ENCODE assay signal across 27 cellular contexts in the genomic region with DNA sequence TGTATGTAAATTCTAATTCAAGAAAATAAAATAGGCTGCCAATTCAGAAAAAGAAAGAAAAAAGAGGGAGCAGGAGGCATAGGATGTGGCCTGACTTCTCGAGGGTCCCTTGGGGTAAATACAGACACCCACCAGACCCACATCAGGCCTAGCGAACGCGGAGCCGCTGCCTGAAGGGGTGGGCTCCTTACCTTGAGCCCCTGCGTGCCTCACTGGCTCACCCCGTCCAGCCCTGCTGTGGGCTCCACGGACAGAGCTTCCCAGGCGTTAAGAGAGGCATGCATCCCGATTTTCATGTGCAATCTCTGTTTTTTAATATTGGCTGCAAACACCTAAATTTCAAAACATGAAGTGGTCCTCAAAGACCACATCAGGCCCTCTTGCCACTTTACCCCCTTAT.
DNase-seq lines count a peak whose midpoint lies in the region; ATAC-seq, FAIRE-seq and TF ChIP-seq lines count a peak whose summit lies in the region.
"Had no signal": no experiment of that assay in that cellular context is flagged by ENCODE, and none has a peak within 500 bp of the region (broad histone marks: within the 10 kb centered on the region; RNA-seq: fewer than 3 reads in every experiment).

No MANE protein-coding gene starts in this region.

- H3K36me3 ChIP-seq in H1 (ENCODE audit: control insufficient read depth in 2 of 4, insufficient read depth in 4 of 4, low read length in 3 of 4) (no peaks in the 10 kb centered on the region), thoracic aorta (no peaks in the 10 kb centered on the region), Caco-2 (ENCODE audit: control insufficient read depth, insufficient read depth, low read length) (no peaks in the 10 kb centered on the region)
- H3K36me3 ChIP-seq: BE2C, BLaER1 had no signal

- no peak overlapping the region for H4K8ac ChIP-seq in H1 (ENCODE audit: extremely low read depth, insufficient read depth, low read length)

- H3K27ac ChIP-seq in H1 (ENCODE audit: low read depth, low read length) (no peak overlapping the region), thoracic aorta (peak overlapping the region; percentile 45 to 54)
- H3K27ac ChIP-seq: BLaER1 had no signal

- ATAC-seq in sciatic nerve (no peak), thoracic aorta (ENCODE audit: insufficient number of reproducible peaks, low FRiP score, low read depth) (no peak)
- no peak for ATAC-seq in activated CD8-positive, alpha-beta T cell treated with anti-CD3 and anti-CD28 coated beads, Interleukin-2, amount 10 ng/mL, durations not matched to agents 7 days and 5 days
- ATAC-seq: GM12878 had no signal

- no peak for FAIRE-seq in H1 (lab: Jason Lieb, UNC)
- FAIRE-seq: A204.1, D721Med, G401.6, GM12878, GM12892, GM18507 had no signal

- TF ChIP-seq RAD21 in H1 (IDR thresholded peaks at IDR 0.05 in 1 of 2, conservative IDR thresholded peaks at IDR 0.05 in 1 of 2; ENCODE audit: low read depth in 2 of 2, low read length in 2 of 2) = no peak

- peaks cover 2 to 10% (median 4%) of the 10 kb centered on the region in 4 experiments; a peak in 5 of 7 replicates for H3K4me1 ChIP-seq in H1 (replicated peaks in 1 of 4; ENCODE audit: control insufficient read depth in 3 of 4, insufficient read depth in 4 of 4, low read length in 3 of 4)
- peaks cover 19 to 67% of the 10 kb centered on the region in 2 donors for H3K4me1 ChIP-seq in thoracic aorta (ENCODE audit: control insufficient read depth in 1 of 2, low read depth in 2 of 2)
- no peaks in the 10 kb centered on the region for H3K4me1 ChIP-seq in Caco-2
- H3K4me1 ChIP-seq: BE2C had no signal

- no peak overlapping the region for H3K9ac ChIP-seq in H1 (replicated peaks in 1 of 4; ENCODE audit: extremely low read depth in 1 of 4, low read depth in 3 of 4, low read length in 3 of 4)
- H3K9ac ChIP-seq: BLaER1 had no signal

- H2BK12ac ChIP-seq in H1 (ENCODE audit: low read depth, low read length) = no peak overlapping the region

- H3K79me1 ChIP-seq in H1 (ENCODE audit: low read depth, low read length) = no peaks in the 10 kb centered on the region; the same call in 1 of the 2 replicates

- H2AFZ ChIP-seq in H1 (ENCODE audit: low read length) = no peak overlapping the region

- TF ChIP-seq CTCF in H1 (IDR thresholded peaks at IDR 0.05; ENCODE audit: control extremely low read depth in 1 of 3, insufficient read depth in 1 of 3, low read depth in 1 of 3, low read length in 3 of 3) (no peak), thoracic aorta (IDR thresholded peaks at IDR 0.05) (no peak), GM10248 (IDR thresholded peaks at IDR 0.05; ENCODE audit: control extremely low read depth, extremely low read depth, low read depth, missing control alignments) (no peak), Caco-2 (IDR thresholded peaks at IDR 0.05; ENCODE audit: insufficient read depth in 1 of 2, low read depth in 1 of 2, low read length in 1 of 2, severe bottlenecking in 1 of 2, unreplicated experiment in 1 of 2) (no peak)

- no peak overlapping the region for H3K4ac ChIP-seq in H1 (replicated peaks; ENCODE audit: insufficient read length, low read depth, low read length)

- no peak overlapping the region for H2BK120ac ChIP-seq in H1 (replicated peaks; ENCODE audit: low read depth, low read length)

- H3K27me3 ChIP-seq in H1 (replicated peaks in 1 of 4; ENCODE audit: control insufficient read depth in 3 of 4, extremely low read depth in 1 of 4, insufficient read depth in 3 of 4, low read length in 3 of 4) (no peaks in the 10 kb centered on the region), thoracic aorta (replicated peaks; ENCODE audit: insufficient read depth) (no peaks in the 10 kb centered on the region), Caco-2 (replicated peaks; ENCODE audit: control insufficient read depth, insufficient read depth, low read length) (no peaks in the 10 kb centered on the region; the same call in 1 of the 2 replicates)
- H3K27me3 ChIP-seq: BE2C, BLaER1 had no signal

- H3K9me3 ChIP-seq in H1 (ENCODE audit: insufficient read depth in 2 of 2, low read depth in 1 of 2, low read length in 1 of 2) (0 out of 4 replicates have a peak, but pooled peaks cover 0 to 2% of the 10 kb centered on the region in 2 experiments), thoracic aorta (no peaks in the 10 kb centered on the region), Caco-2 (no peaks in the 10 kb centered on the region)
- H3K9me3 ChIP-seq: BE2C, BLaER1 had no signal

- 92% methylated on average over 10 of the region's 10 CpGs; no CpG with 5 or more reads in 1 of the 2 experiments for WGBS in H1 (ENCODE audit: extremely low coverage in 1 of 2, insufficient coverage in 1 of 2, insufficient read length in 1 of 2, insufficient replicate concordance in 2 of 2, low coverage in 1 of 2, low lambda C conversion rate in 2 of 2, missing lambda C conversion rate in 1 of 2), 2 experiments

- no peaks in the 10 kb centered on the region for H3K9me3 Mint-ChIP-seq in activated CD8-positive, alpha-beta T cell treated with anti-CD3 and anti-CD28 coated beads, Interleukin-2, amount 10 ng/mL, durations not matched to agents 7 days and 5 days (ENCODE audit: insufficient read depth)
- H3K9me3 Mint-ChIP-seq in Caco-2 (ENCODE audit: unreplicated experiment) = no peaks in the 10 kb centered on the region

- no peak overlapping the region for H3K56ac ChIP-seq in H1 (replicated peaks; ENCODE audit: insufficient read length, low read depth, low read length)

- no peak overlapping the region for H3K18ac ChIP-seq in H1 (ENCODE audit: extremely low read depth, low read length)

- H3K4me2 ChIP-seq in H1 (ENCODE audit: insufficient read depth in 1 of 2, low read depth in 2 of 2, low read length in 2 of 2) = no peak overlapping the region
- H3K4me2 ChIP-seq: BLaER1 had no signal

- H4K5ac ChIP-seq in H1 (ENCODE audit: insufficient read length, low read depth, low read length) = no peak overlapping the region

- TF ChIP-seq POLR2A in H1 (IDR thresholded peaks at IDR 0.05; ENCODE audit: control extremely low read depth in 1 of 2, low read depth in 2 of 2, low read length in 2 of 2) = no peak

- H3K4me1 Mint-ChIP-seq in activated CD8-positive, alpha-beta T cell treated with anti-CD3 and anti-CD28 coated beads, Interleukin-2, amount 10 ng/mL, durations not matched to agents 7 days and 5 days (ENCODE audit: low read depth) = peaks cover 24% of the 10 kb centered on the region
- no peaks in the 10 kb centered on the region for H3K4me1 Mint-ChIP-seq in Caco-2 (ENCODE audit: low read depth, unreplicated experiment)
- H3K4me1 Mint-ChIP-seq: CD14-positive monocyte had no signal

- DNase-seq in activated effector memory CD4-positive, alpha-beta T cell treated with anti-CD3 and anti-CD28 coated beads, Interleukin-2, amount 50 U/mL, for 16 hours = peak; percentile 36
- DNase-seq in activated effector memory CD4-positive, alpha-beta T cell treated with Interleukin-2 at 50 U/mL for 16 hours = no peak
- DNase-seq in H1 (ENCODE audit: low read depth in 1 of 2, low spot score in 2 of 2) (no peak), sciatic nerve (ENCODE audit: low spot score) (peak; percentile 7), thoracic aorta (ENCODE audit: low spot score) (no peak), GM10248 (ENCODE audit: extremely low spot score) (no peak), Caco-2 (no peak)
- DNase-seq in activated CD8-positive, alpha-beta T cell treated with anti-CD3 and anti-CD28 coated beads, Interleukin-2, amount 10 ng/mL, durations not matched to agents 7 days and 5 days = no peak
- DNase-seq: 8988T; ACHN; BE2C; C1 segment of cervical spinal cord; Calu3; CD4-positive, alpha-beta memory T cell; CD4-positive, CD25-positive, alpha-beta regulatory T cell; CD8-positive, alpha-beta memory T cell; COR-L47; DMS79 treated with DMSO at 0.1 percent for 48 hours; GF-D8 had no signal

- H3K27me3 Mint-ChIP-seq in activated CD8-positive, alpha-beta T cell treated with anti-CD3 and anti-CD28 coated beads, Interleukin-2, amount 10 ng/mL, durations not matched to agents 7 days and 5 days (ENCODE audit: low read depth) = no peaks in the 10 kb centered on the region
- H3K27me3 Mint-ChIP-seq in Caco-2 (ENCODE audit: insufficient read depth, unreplicated experiment) = peaks cover 7% of the 10 kb centered on the region
- H3K27me3 Mint-ChIP-seq: CD4-positive, alpha-beta memory T cell; CD4-positive, CD25-positive, alpha-beta regulatory T cell had no signal

- peaks cover 9% of the 10 kb centered on the region for H3K36me3 Mint-ChIP-seq in activated CD8-positive, alpha-beta T cell treated with anti-CD3 and anti-CD28 coated beads, Interleukin-2, amount 10 ng/mL, durations not matched to agents 7 days and 5 days (ENCODE audit: low read depth)
- H3K36me3 Mint-ChIP-seq in Caco-2 (ENCODE audit: insufficient read depth, unreplicated experiment) = no peaks in the 10 kb centered on the region
- H3K36me3 Mint-ChIP-seq: CD14-positive monocyte; CD4-positive, alpha-beta memory T cell; CD4-positive, CD25-positive, alpha-beta regulatory T cell had no signal

- no TSS peak for BruUV-seq in Caco-2 (replicated peaks; lab: Mats Ljungman, UMichigan)

- CTCF ChIA-PET in H1 (lab: Charles Lee; ENCODE audit: partially characterized antibody) = no interaction called here
- CTCF ChIA-PET in activated CD8-positive, alpha-beta T cell treated with anti-CD3 and anti-CD28 coated beads, Interleukin-2, amount 10 ng/mL, durations not matched to agents 7 days and 5 days (lab: Charles Lee) = no interaction called here
- CTCF ChIA-PET in GM10248 (lab: Yijun Ruan, JAX) = no interaction called here
- CTCF ChIA-PET in Caco-2 (lab: Charles Lee) = no interaction called here

- 0 out of 2 replicates have a peak overlapping the region, but pooled peaks have one; percentile 20 for H2AK5ac ChIP-seq in H1 (ENCODE audit: low read depth, low read length)

- H3K79me2 ChIP-seq in H1 (ENCODE audit: control insufficient read depth in 1 of 2, insufficient read depth in 2 of 2, low read length in 2 of 2) = no peaks in the 10 kb centered on the region

- H3K27ac Mint-ChIP-seq in activated CD8-positive, alpha-beta T cell treated with anti-CD3 and anti-CD28 coated beads, Interleukin-2, amount 10 ng/mL, durations not matched to agents 7 days and 5 days = no peak overlapping the region
- H3K27ac Mint-ChIP-seq in Caco-2 (ENCODE audit: unreplicated experiment) = no peak overlapping the region
- H3K27ac Mint-ChIP-seq: CD14-positive monocyte had no signal

- H2BK15ac ChIP-seq in H1 (ENCODE audit: low read length) = no peak overlapping the region

- no peak overlapping the region for H2BK5ac ChIP-seq in H1 (ENCODE audit: low read depth, low read length)

- no peak for TF ChIP-seq EP300 in H1 (IDR thresholded peaks at IDR 0.05; ENCODE audit: borderline replicate concordance in 1 of 2, low read depth in 2 of 2, low read length in 2 of 2)

- H2BK20ac ChIP-seq in H1 (ENCODE audit: low read length) = no peak overlapping the region

- intact Hi-C loops in sciatic nerve (cut with DNase I) (no loop called here), Caco-2 (cut with micrococcal nuclease; ENCODE audit: unreplicated experiment) (no loop called here)

- POLR2A ChIA-PET in H1 (lab: Charles Lee; ENCODE audit: partially characterized antibody) = no interaction called here
- POLR2A ChIA-PET in activated CD8-positive, alpha-beta T cell treated with anti-CD3 and anti-CD28 coated beads, Interleukin-2, amount 10 ng/mL, durations not matched to agents 7 days and 5 days (lab: Charles Lee) = no interaction called here
- POLR2A ChIA-PET in GM10248 (lab: Yijun Ruan, JAX) = no interaction called here
- POLR2A ChIA-PET in Caco-2 (lab: Charles Lee) = no interaction called here

- no peak overlapping the region for H3K4me3 Mint-ChIP-seq in activated CD8-positive, alpha-beta T cell treated with anti-CD3 and anti-CD28 coated beads, Interleukin-2, amount 10 ng/mL, durations not matched to agents 7 days and 5 days
- no peak overlapping the region for H3K4me3 Mint-ChIP-seq in Caco-2 (ENCODE audit: unreplicated experiment)
- H3K4me3 Mint-ChIP-seq: CD14-positive monocyte; CD4-positive, alpha-beta memory T cell; CD4-positive, CD25-positive, alpha-beta regulatory T cell; CD8-positive, alpha-beta memory T cell had no signal

- no peaks in the 10 kb centered on the region for H4K20me1 ChIP-seq in H1 (replicated peaks in 1 of 2; ENCODE audit: control insufficient read depth in 1 of 2, insufficient read depth in 2 of 2, low read length in 2 of 2)
- H4K20me1 ChIP-seq: BLaER1 had no signal

- no peak overlapping the region for H4K91ac ChIP-seq in H1 (replicated peaks; ENCODE audit: insufficient read length, low read length)

- H3K14ac ChIP-seq in H1 (ENCODE audit: insufficient read length) = no peak overlapping the region

- no peak overlapping the region for H3K23ac ChIP-seq in H1 (ENCODE audit: insufficient read length)

- H3K4me3 ChIP-seq in H1 (ENCODE audit: extremely low read depth in 1 of 4, insufficient read depth in 2 of 4, low read depth in 3 of 4, low read length in 4 of 4) (no peak overlapping the region), thoracic aorta (no peak overlapping the region), Caco-2 (ENCODE audit: low read depth, low read length) (no peak overlapping the region)
- H3K4me3 ChIP-seq: BLaER1, GM12878 had no signal

- no peaks in the 10 kb centered on the region for H3K23me2 ChIP-seq in H1 (ENCODE audit: low read depth, low read length)

Comparison
In these comparisons a context has a peak if more than half of its experiments do, and no peak if none do; other contexts are left out.
1. DNase-seq: peak in activated effector memory CD4-positive, alpha-beta T cell treated with anti-CD3 and anti-CD28 coated beads, Interleukin-2, amount 50 U/mL, for 16 hours (single experiment) and sciatic nerve (single experiment); none in activated effector memory CD4-positive, alpha-beta T cell treated with Interleukin-2 at 50 U/mL for 16 hours (single experiment), H1 (0 of 2), thoracic aorta (single experiment), activated CD8-positive, alpha-beta T cell treated with anti-CD3 and anti-CD28 coated beads, Interleukin-2, amount 10 ng/mL, durations not matched to agents 7 days and 5 days (single experiment), GM10248 (single experiment) and Caco-2 (0 of 2).